ENCODE assay signal across 23 cellular contexts in genomic region chr12:63308701-63309100, GRCh38.
A peak's percentile ranks its signal among the peaks of the same experiment; 100 is the strongest.
DNase-seq lines count a peak whose midpoint lies in the region; TF ChIP-seq lines count a peak whose summit lies in the region.
"Had no signal": no experiment of that assay in that cellular context is flagged by ENCODE, and none has a peak within 500 bp of the region (broad histone marks: within the 10 kb centered on the region; RNA-seq: fewer than 3 reads in every experiment).

No MANE protein-coding gene starts in this region.

- no peaks in the 10 kb centered on the region for H3K9me3 ChIP-seq in GM23248 (ENCODE audit: low read depth)
- H3K9me3 ChIP-seq in adipocyte (ENCODE audit: control insufficient read depth, low read length), result peaks cover 4% of the 10 kb centered on the region
- peaks cover 0 to 6% (median 0%) of the 10 kb centered on the region in 4 donors for H3K9me3 ChIP-seq in sigmoid colon
- no peaks in the 10 kb centered on the region for H3K9me3 ChIP-seq in effector memory CD4-positive, alpha-beta T cell (ENCODE audit: control insufficient read depth, low read length)
- H3K9me3 ChIP-seq: testis had no signal

- no peak overlapping the region for H3K4me2 ChIP-seq in GM23248 (ENCODE audit: unreplicated experiment)
- H3K4me2 ChIP-seq: KMS-11, neural progenitor cell had no signal

- no peak overlapping the region for H3K4me3 ChIP-seq in GM23248
- H3K4me3 ChIP-seq in adipocyte (ENCODE audit: low read length), result peak overlapping the region; percentile 54
- H3K4me3 ChIP-seq in sigmoid colon, result no peak overlapping the region
- H3K4me3 ChIP-seq in effector memory CD4-positive, alpha-beta T cell (ENCODE audit: insufficient read depth, low read depth, low read length, poor library complexity, severe bottlenecking), result no peak overlapping the region
- H3K4me3 ChIP-seq: coronary artery, neural progenitor cell, testis had no signal

- no peak overlapping the region for H2AFZ ChIP-seq in GM23248
- H2AFZ ChIP-seq: neural progenitor cell had no signal

- 1 to 10% methylated on average over 3 of the region's 3 CpGs for WGBS in GM23248 (ENCODE audit: low coverage in 1 of 2, low lambda C conversion rate in 2 of 2, missing lambda C conversion rate in 2 of 2), 2 experiments
- WGBS in sigmoid colon, 2 donors, result 42 to 57% methylated on average over 3 of the region's 3 CpGs

- no peaks in the 10 kb centered on the region for H3K79me2 ChIP-seq in GM23248 (ENCODE audit: insufficient read depth)

- H3K9me2 ChIP-seq in GM23248 (ENCODE audit: insufficient read depth), result no peaks in the 10 kb centered on the region

- H3K4me1 ChIP-seq in GM23248 (ENCODE audit: insufficient read depth), result no peaks in the 10 kb centered on the region
- peaks cover 31% of the 10 kb centered on the region for H3K4me1 ChIP-seq in adipocyte (ENCODE audit: control insufficient read depth, insufficient read depth, low read length)
- H3K4me1 ChIP-seq in sigmoid colon, result no peaks in the 10 kb centered on the region
- no peaks in the 10 kb centered on the region for H3K4me1 ChIP-seq in effector memory CD4-positive, alpha-beta T cell (ENCODE audit: control insufficient read depth, insufficient read depth, low read length, poor library complexity, severe bottlenecking)
- H3K4me1 ChIP-seq: neural progenitor cell, testis had no signal

- no peaks in the 10 kb centered on the region for H3K36me3 ChIP-seq in GM23248 (ENCODE audit: low read depth)
- no peaks in the 10 kb centered on the region for H3K36me3 ChIP-seq in adipocyte (ENCODE audit: control insufficient read depth, insufficient read depth, low read length, severe bottlenecking)
- H3K36me3 ChIP-seq in sigmoid colon, result no peaks in the 10 kb centered on the region
- no peaks in the 10 kb centered on the region for H3K36me3 ChIP-seq in effector memory CD4-positive, alpha-beta T cell (ENCODE audit: control insufficient read depth, insufficient read depth, low read length)
- H3K36me3 ChIP-seq: neural progenitor cell had no signal

- TF ChIP-seq EP300 in sigmoid colon (IDR thresholded peaks at IDR 0.05), result no peak

- intact Hi-C loops in sigmoid colon (cut with DNase I), result no loop called here

- H3K27me3 ChIP-seq in GM23248 (replicated peaks; ENCODE audit: insufficient read depth), result no peaks in the 10 kb centered on the region
- H3K27me3 ChIP-seq in adipocyte (replicated peaks; ENCODE audit: control insufficient read depth, insufficient read depth, low read length), result peaks cover 9% of the 10 kb centered on the region
- no peaks in the 10 kb centered on the region for H3K27me3 ChIP-seq in sigmoid colon
- no peaks in the 10 kb centered on the region for H3K27me3 ChIP-seq in effector memory CD4-positive, alpha-beta T cell (replicated peaks; ENCODE audit: control insufficient read depth, insufficient read depth, low read length, poor library complexity, severe bottlenecking)
- H3K27me3 ChIP-seq: neural progenitor cell, testis had no signal

- H3K9ac ChIP-seq in GM23248, result no peak overlapping the region
- H3K9ac ChIP-seq in adipocyte (ENCODE audit: low read length), result peak overlapping the region; percentile 44
- H3K9ac ChIP-seq: KMS-11, neural progenitor cell had no signal

- H3F3A ChIP-seq in GM23248 (ENCODE audit: insufficient read depth), result no peaks in the 10 kb centered on the region

- in situ Hi-C loops in GM23248 (cut with MboI), result no loop called here

- TF ChIP-seq CTCF in sigmoid colon (IDR thresholded peaks at IDR 0.05), result no peak

- H4K20me1 ChIP-seq in GM23248 (ENCODE audit: insufficient read depth), result no peaks in the 10 kb centered on the region

- H3K27ac ChIP-seq in GM23248, result no peak overlapping the region
- no peak overlapping the region for H3K27ac ChIP-seq in sigmoid colon
- no peak overlapping the region for H3K27ac ChIP-seq in effector memory CD4-positive, alpha-beta T cell (ENCODE audit: insufficient read depth, low read length, poor library complexity, severe bottlenecking)
- H3K27ac ChIP-seq: coronary artery, KMS-11, neural progenitor cell, testis had no signal

- peak; percentile 19 for DNase-seq in GM23248
- DNase-seq in adipocyte (ENCODE audit: low read depth), result peak; percentile 52
- DNase-seq in hepatic stellate cell (ENCODE audit: low spot score), result peak; percentile 27
- peak; percentile 16 for DNase-seq in stromal cell of bone marrow (ENCODE audit: low read depth)
- no peak for DNase-seq in sigmoid colon
- no peak for DNase-seq in effector memory CD4-positive, alpha-beta T cell
- DNase-seq in DMS79 (lab: John Stamatoyannopoulos, UW), result no peak
- no peak for DNase-seq in foreskin melanocyte
- DNase-seq: activated CD8-positive, alpha-beta T cell treated with anti-CD3 and anti-CD28 coated beads for 36 hours; activated naive CD4-positive, alpha-beta T cell treated with Interleukin-2 at 50 U/mL for 16 hours; activated T-cell treated with anti-CD3 and anti-CD28 coated beads, Interleukin-2, amount 50 U/mL, for 1 hour; AML-193; aorta; COR-L47; left colon; NCI-H1048; NCI-H2029 treated with DMSO at 0.1 percent for 48 hours; NCI-H446 treated with DMSO at 0.1 percent for 48 hours; SHP77; testis had no signal

- no peak for TF ChIP-seq POLR2A in sigmoid colon (IDR thresholded peaks at IDR 0.05)

Comparison
In these comparisons a context has a peak if more than half of its experiments do, and no peak if none do; other contexts are left out.
1. DNase-seq: peak in GM23248 (single experiment), adipocyte (single experiment), hepatic stellate cell (single experiment) and stromal cell of bone marrow (single experiment); none in sigmoid colon (single experiment), effector memory CD4-positive, alpha-beta T cell (0 of 3), DMS79 (single experiment) and foreskin melanocyte (single experiment).